ENCODE assay signal across 9 cellular contexts in genomic region chr22:44331881-44332714, GRCh38. TPM values are rescaled to one million over a fixed set of nuclear protein-coding genes. Genes with fewer than 3 reads are reported as not detected.
DNase-seq lines count a peak whose midpoint lies in the region; ATAC-seq and TF ChIP-seq lines count a peak whose summit lies in the region.
"Had no signal": no experiment of that assay in that cellular context is flagged by ENCODE, and none has a peak within 500 bp of the region (broad histone marks: within the 10 kb centered on the region; RNA-seq: fewer than 3 reads in every experiment).

No MANE protein-coding gene starts in this region.

- no peak overlapping the region for H3K4ac ChIP-seq in H9 (ENCODE audit: low read depth, low read length)
- no peak overlapping the region for H3K4ac ChIP-seq in mesenchymal stem cell (ENCODE audit: low read depth in 1 of 2, low read length in 2 of 2)

- H3K4me1 ChIP-seq in H9 (ENCODE audit: insufficient read depth, low read length), result no peaks in the 10 kb centered on the region; the same call in 1 of the 2 replicates
- peaks cover 12% of the 10 kb centered on the region for H3K4me1 ChIP-seq in mesenchymal stem cell (ENCODE audit: control insufficient read depth, insufficient read depth, low read depth, low read length)
- peaks cover 5% of the 10 kb centered on the region for H3K4me1 ChIP-seq in effector memory CD4-positive, alpha-beta T cell (ENCODE audit: control insufficient read depth, insufficient read depth, low read length, poor library complexity, severe bottlenecking)

- no CpG with 5 or more reads among the region's 55 CpGs for WGBS in H9 (ENCODE audit: extremely low coverage, insufficient read length, low lambda C conversion rate)
- WGBS in mesenchymal stem cell, result 14% methylated on average over 50 of the region's 55 CpGs

- peak; percentile 50 for DNase-seq in AG08396 (ENCODE audit: low spot score)
- no peak for DNase-seq in H9
- DNase-seq in astrocyte of the spinal cord (ENCODE audit: low read depth, low spot score), result no peak
- peak; percentile 39 for DNase-seq in mesenchymal stem cell
- DNase-seq in MV-4-11 (lab: John Stamatoyannopoulos, UW), result no peak
- no peak for DNase-seq in effector memory CD4-positive, alpha-beta T cell
- DNase-seq in activated naive CD4-positive, alpha-beta T cell treated with anti-CD3 and anti-CD28 coated beads, Interleukin-2, amount 50 U/mL, for 16 hours, result no peak
- DNase-seq: NCI-H510A had no signal

- no peaks in the 10 kb centered on the region for H3K36me3 ChIP-seq in mesenchymal stem cell (ENCODE audit: control insufficient read depth in 1 of 2, insufficient read depth in 2 of 2, low read depth in 1 of 2, low read length in 2 of 2)
- H3K36me3 ChIP-seq in effector memory CD4-positive, alpha-beta T cell (ENCODE audit: control insufficient read depth, insufficient read depth, low read length), result no peaks in the 10 kb centered on the region

- H3K4me2 ChIP-seq in H9 (ENCODE audit: insufficient read depth, insufficient read length, low read length), result peak overlapping the region; percentile 84
- H3K4me2 ChIP-seq in mesenchymal stem cell (ENCODE audit: low read length, poor library complexity, severe bottlenecking), result peak overlapping the region; percentile 40

- H3K9me3 ChIP-seq in H9 (ENCODE audit: control insufficient read depth, low read depth, low read length) (no peaks in the 10 kb centered on the region), mesenchymal stem cell (ENCODE audit: control insufficient read depth, low read length) (no peaks in the 10 kb centered on the region)
- no peaks in the 10 kb centered on the region for H3K9me3 ChIP-seq in effector memory CD4-positive, alpha-beta T cell (ENCODE audit: control insufficient read depth, low read length)

- H4K5ac ChIP-seq in H9 (ENCODE audit: insufficient read length, low read depth, low read length), result no peak overlapping the region

- H2BK12ac ChIP-seq in H9 (ENCODE audit: insufficient read length, low read depth, low read length), result no peak overlapping the region
- H2BK12ac ChIP-seq in mesenchymal stem cell (ENCODE audit: low read length in 2 of 2), result peak overlapping the region in 1 of 2 experiments; percentile 52

- H2BK15ac ChIP-seq in H9 (ENCODE audit: low read depth, low read length), result no peak overlapping the region
- peak overlapping the region; percentile 32 for H2BK15ac ChIP-seq in mesenchymal stem cell (ENCODE audit: low read depth, poor library complexity, severe bottlenecking)

- H3K36me3 Mint-ChIP-seq in H9 (ENCODE audit: insufficient read depth in 1 of 3, low read depth in 3 of 3), result no peaks in the 10 kb centered on the region

- no peaks in the 10 kb centered on the region for H3K79me1 ChIP-seq in H9 (ENCODE audit: insufficient read depth, low read depth, low read length, poor library complexity, severe bottlenecking)
- no peaks in the 10 kb centered on the region for H3K79me1 ChIP-seq in mesenchymal stem cell (replicated peaks; ENCODE audit: low read length, poor library complexity, severe bottlenecking)

- no peak overlapping the region for H3K14ac ChIP-seq in H9 (ENCODE audit: insufficient read depth, low read length)
- H3K14ac ChIP-seq in mesenchymal stem cell (ENCODE audit: low read length in 2 of 2), result no peak overlapping the region

- H4K8ac ChIP-seq in H9 (replicated peaks; ENCODE audit: insufficient read length, low read depth, low read length) (no peak overlapping the region), mesenchymal stem cell (ENCODE audit: low read length) (no peak overlapping the region)

- no peaks in the 10 kb centered on the region for H3K79me2 ChIP-seq in H9 (ENCODE audit: insufficient read depth, low read length)

- H3K23ac ChIP-seq in H9 (ENCODE audit: insufficient read length, low read depth, low read length) (no peak overlapping the region), mesenchymal stem cell (ENCODE audit: low read length in 2 of 2) (no peak overlapping the region)

- H2AFZ ChIP-seq in H9 (ENCODE audit: low read length) (no peak overlapping the region), mesenchymal stem cell (ENCODE audit: low read depth, low read length) (no peak overlapping the region)

- H3K18ac ChIP-seq in H9 (ENCODE audit: insufficient read length, low read depth, low read length), result no peak overlapping the region
- no peak overlapping the region for H3K18ac ChIP-seq in mesenchymal stem cell (ENCODE audit: low read depth in 1 of 2, low read length in 2 of 2)

- H3K9ac ChIP-seq in H9 (ENCODE audit: extremely low read depth, insufficient read length, low read length) (no peak overlapping the region), mesenchymal stem cell (ENCODE audit: low read length) (peak overlapping the region; percentile 55)

- no peak overlapping the region for H3T11ph ChIP-seq in H9 (ENCODE audit: low read length)

- H2BK120ac ChIP-seq in H9 (ENCODE audit: low read depth, low read length, poor library complexity, severe bottlenecking), result no peak overlapping the region
- H2BK120ac ChIP-seq in mesenchymal stem cell (ENCODE audit: low read depth, low read length), result no peak overlapping the region

- H3K4me3 ChIP-seq in astrocyte of the spinal cord (ENCODE audit: low read depth, low read length) (peak overlapping the region; percentile 13), mesenchymal stem cell (ENCODE audit: insufficient read depth in 1 of 2, low read depth in 1 of 2, low read length in 2 of 2) (peak overlapping the region in 1 of 2 experiments; percentile 61)
- H3K4me3 ChIP-seq in effector memory CD4-positive, alpha-beta T cell (ENCODE audit: insufficient read depth, low read depth, low read length, poor library complexity, severe bottlenecking), result no peak overlapping the region

- in situ Hi-C loops in astrocyte of the spinal cord (cut with HindIII; ENCODE audit: low sequenced_read_pairs), result no loop called here

- peaks cover 11% of the 10 kb centered on the region; the same call in 1 of the 2 replicates for H3K27me3 ChIP-seq in H9 (ENCODE audit: insufficient read depth, low read length)
- H3K27me3 ChIP-seq in mesenchymal stem cell (ENCODE audit: control insufficient read depth in 1 of 2, insufficient read depth in 1 of 2, low read length in 2 of 2), result peaks cover 47 to 91% of the 10 kb centered on the region in 2 experiments
- H3K27me3 ChIP-seq in effector memory CD4-positive, alpha-beta T cell (replicated peaks; ENCODE audit: control insufficient read depth, insufficient read depth, low read length, poor library complexity, severe bottlenecking), result peaks cover 24% of the 10 kb centered on the region

- H3K9me3 Mint-ChIP-seq in H9, result no peaks in the 10 kb centered on the region

- H2BK5ac ChIP-seq in H9 (ENCODE audit: insufficient read length, low read length), result no peak overlapping the region
- no peak overlapping the region for H2BK5ac ChIP-seq in mesenchymal stem cell (ENCODE audit: low read depth, low read length, poor library complexity, severe bottlenecking)

- no peak overlapping the region for H3K56ac ChIP-seq in H9 (ENCODE audit: insufficient read length, low read depth, low read length)

- H2BK20ac ChIP-seq in H9 (ENCODE audit: low read depth, low read length, poor library complexity, severe bottlenecking), result no peak overlapping the region

- H2AK5ac ChIP-seq in H9 (ENCODE audit: insufficient read length, low read length) (no peak overlapping the region), mesenchymal stem cell (ENCODE audit: low read length, severe bottlenecking) (no peak overlapping the region)

- H3K4me1 Mint-ChIP-seq in H9, result peaks cover 15 to 25% of the 10 kb centered on the region in 2 experiments

- H3K27ac Mint-ChIP-seq in H9, result no peak overlapping the region; a peak in 1 of 7 replicates

- no peak for ATAC-seq in HG03159 (IDR thresholded peaks at IDR 0.05; ENCODE audit: unreplicated experiment)

- H3K27me3 Mint-ChIP-seq in H9 (ENCODE audit: low read depth), result peaks cover 38% of the 10 kb centered on the region

- H3K4me3 Mint-ChIP-seq in H9, result peak overlapping the region; percentile 68 to 88

- no peak overlapping the region for H3K27ac ChIP-seq in H9 (ENCODE audit: insufficient read length, low read depth, low read length)
- no peak overlapping the region for H3K27ac ChIP-seq in mesenchymal stem cell (ENCODE audit: low read length, poor library complexity, severe bottlenecking)
- no peak overlapping the region for H3K27ac ChIP-seq in effector memory CD4-positive, alpha-beta T cell (ENCODE audit: insufficient read depth, low read length, poor library complexity, severe bottlenecking)

- H4K20me1 ChIP-seq in H9 (ENCODE audit: control insufficient read depth, insufficient read depth, insufficient read length), result no peaks in the 10 kb centered on the region

- H3K23me2 ChIP-seq in H9 (ENCODE audit: insufficient read length, low read depth, low read length, poor library complexity, severe bottlenecking), result peaks cover 10% of the 10 kb centered on the region

- TF ChIP-seq CTCF in H9 (conservative IDR thresholded peaks at IDR 0.05) (peak; percentile 27; the same call in 2 of the 3 replicates), astrocyte of the spinal cord (IDR thresholded peaks at IDR 0.05; ENCODE audit: low read depth, low read length) (no peak)

- H4K91ac ChIP-seq in H9 (ENCODE audit: insufficient read length, low read depth, low read length), result no peak overlapping the region
- no peak overlapping the region for H4K91ac ChIP-seq in mesenchymal stem cell (ENCODE audit: low read length)

RNA-seq across cellular contexts. Expression of gene SHISAL1, which starts 19.3 kb away (rescaled TPM):
- total RNA-seq in H9 (2021), result 2.9 and 3.0 TPM in 2 replicates
- polyA plus RNA-seq in mesenchymal stem cell (2013, experiment 1 of 2), result 1.9 TPM
- polyA plus RNA-seq in mesenchymal stem cell (2013, experiment 2 of 2), result 1.9 TPM

Comparison
In these comparisons a context has a peak if more than half of its experiments do, and no peak if none do; other contexts are left out.
1. DNase-seq: peak in AG08396 (single experiment) and mesenchymal stem cell (single experiment); none in H9 (single experiment), astrocyte of the spinal cord (single experiment), MV-4-11 (single experiment), effector memory CD4-positive, alpha-beta T cell (0 of 3) and activated naive CD4-positive, alpha-beta T cell treated with anti-CD3 and anti-CD28 coated beads, Interleukin-2, amount 50 U/mL, for 16 hours (single experiment).